19 cellular contexts compared by ENCODE assay signal in the genomic region with DNA sequence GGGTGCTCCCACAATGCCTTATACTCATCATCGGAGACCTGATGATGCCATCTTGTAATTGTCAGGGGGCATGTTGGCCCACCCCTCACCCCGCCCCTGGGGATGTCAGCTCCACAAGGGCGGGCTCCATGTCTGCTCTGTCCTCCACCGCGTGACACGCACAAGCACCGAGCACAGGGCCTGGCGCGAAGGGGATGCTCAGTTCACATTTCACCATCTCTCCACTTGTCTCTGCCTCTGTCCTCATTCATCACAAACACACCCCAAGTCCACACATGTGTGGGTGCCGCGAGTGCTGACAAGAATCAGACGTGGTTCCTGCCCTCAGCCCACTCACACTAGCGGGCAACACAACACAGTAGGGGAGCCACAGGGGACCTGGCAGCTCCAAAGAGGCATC.
DNase-seq lines count a peak whose midpoint lies in the region; ATAC-seq, FAIRE-seq and TF ChIP-seq lines count a peak whose summit lies in the region.
"Had no signal": no experiment of that assay in that cellular context is flagged by ENCODE, and none has a peak within 500 bp of the region (broad histone marks: within the 10 kb centered on the region; RNA-seq: fewer than 3 reads in every experiment).

No MANE protein-coding gene starts in this region.

- H3K27ac ChIP-seq in HEK293 (ENCODE audit: extremely low read depth, low read depth, low read length) (no peak overlapping the region), kidney (ENCODE audit: low read depth in 2 of 2, low read length in 2 of 2) (no peak overlapping the region), spleen (no peak overlapping the region)
- H3K27ac ChIP-seq: C4-2B, PC-9, SJSA1 had no signal

- no peak for ATAC-seq in activated naive CD8-positive, alpha-beta T cell treated with anti-CD3 and anti-CD28 coated beads, Interleukin-2, amount 10 ng/mL, durations not matched to agents 7 days and 5 days (ENCODE audit: low read depth)
- no peak for ATAC-seq in GM19023 (IDR thresholded peaks at IDR 0.05; ENCODE audit: unreplicated experiment)

- POLR2A ChIA-PET in activated naive CD8-positive, alpha-beta T cell treated with anti-CD3 and anti-CD28 coated beads, Interleukin-2, amount 10 ng/mL, durations not matched to agents 7 days and 5 days (lab: Charles Lee) = no interaction called here
- POLR2A ChIA-PET in HEK293 (lab: Yijun Ruan, JAX) = no interaction called here

- peaks cover 0 to 6% (median 0%) of the 10 kb centered on the region in 7 donors for H3K27me3 ChIP-seq in spleen (replicated peaks in 1 of 7)
- H3K27me3 ChIP-seq: SJSA1 had no signal

- H3K9me3 ChIP-seq in HEK293 (ENCODE audit: control insufficient read depth, insufficient read depth, low read depth, low read length) (no peaks in the 10 kb centered on the region), kidney (ENCODE audit: control insufficient read depth in 1 of 2, low read length in 2 of 2) (no peaks in the 10 kb centered on the region), spleen (no peaks in the 10 kb centered on the region)
- H3K9me3 ChIP-seq: SJSA1 had no signal

- intact Hi-C loops in kidney (cut with DNase I) (no loop called here), spleen (cut with DNase I; ENCODE audit: low total_unique reads) (no loop called here)

- H3K4me1 Mint-ChIP-seq in activated naive CD8-positive, alpha-beta T cell treated with anti-CD3 and anti-CD28 coated beads, Interleukin-2, amount 10 ng/mL, durations not matched to agents 7 days and 5 days = peaks cover 3% of the 10 kb centered on the region
- H3K4me1 Mint-ChIP-seq in activated naive CD8-positive, alpha-beta T cell treated with anti-CD3 and anti-CD28 coated beads for 36 hours = no peaks in the 10 kb centered on the region

- no peak for DNase-seq in activated naive CD8-positive, alpha-beta T cell treated with anti-CD3 and anti-CD28 coated beads, Interleukin-2, amount 10 ng/mL, durations not matched to agents 7 days and 5 days
- no peak for DNase-seq in activated naive CD8-positive, alpha-beta T cell treated with anti-CD3 and anti-CD28 coated beads for 36 hours
- DNase-seq in kidney (peak; percentile 31), spleen (peak; percentile 51), foreskin fibroblast (no peak), SIG-M5 treated with dmso at 0.1 percent for 504 hours (lab: John Stamatoyannopoulos, UW; ENCODE audit: unreplicated experiment) (no peak)
- DNase-seq: COR-L47, DMS153, EL, KG1, NCI-H1436 treated with DMSO at 0.1 percent for 48 hours, NCI-H2029 treated with DMSO at 0.1 percent for 48 hours, NCI-H510A treated with DMSO at 0.1 percent for 48 hours, NCI-H82, PC-9 had no signal

- H3K9me3 Mint-ChIP-seq in activated naive CD8-positive, alpha-beta T cell treated with anti-CD3 and anti-CD28 coated beads, Interleukin-2, amount 10 ng/mL, durations not matched to agents 7 days and 5 days = no peaks in the 10 kb centered on the region
- H3K9me3 Mint-ChIP-seq in activated naive CD8-positive, alpha-beta T cell treated with anti-CD3 and anti-CD28 coated beads for 36 hours = no peaks in the 10 kb centered on the region

- no peaks in the 10 kb centered on the region for H3K36me3 Mint-ChIP-seq in activated naive CD8-positive, alpha-beta T cell treated with anti-CD3 and anti-CD28 coated beads, Interleukin-2, amount 10 ng/mL, durations not matched to agents 7 days and 5 days
- H3K36me3 Mint-ChIP-seq in activated naive CD8-positive, alpha-beta T cell treated with anti-CD3 and anti-CD28 coated beads for 36 hours = no peaks in the 10 kb centered on the region

- peak overlapping the region; percentile 28 for H3K27ac Mint-ChIP-seq in activated naive CD8-positive, alpha-beta T cell treated with anti-CD3 and anti-CD28 coated beads, Interleukin-2, amount 10 ng/mL, durations not matched to agents 7 days and 5 days
- no peak overlapping the region for H3K27ac Mint-ChIP-seq in activated naive CD8-positive, alpha-beta T cell treated with anti-CD3 and anti-CD28 coated beads for 36 hours

- CTCF ChIA-PET in HEK293 (lab: Yijun Ruan, JAX) = no interaction called here

- H3K9ac ChIP-seq in kidney (ENCODE audit: low read length in 2 of 2) = no peak overlapping the region

- H3K4me1 ChIP-seq in HEK293 (ENCODE audit: control insufficient read depth, insufficient read depth, low read length) = no peaks in the 10 kb centered on the region
- H3K4me1 ChIP-seq in kidney (ENCODE audit: control insufficient read depth in 1 of 2, insufficient read depth in 1 of 2, low read depth in 1 of 2, low read length in 2 of 2) = no peaks in the 10 kb centered on the region
- H3K4me1 ChIP-seq in spleen = peaks cover 0 to 16% (median 0%) of the 10 kb centered on the region in 6 donors
- H3K4me1 ChIP-seq: SJSA1 had no signal

- TF ChIP-seq CTCF in HEK293 (tag by site-specific recombination; IDR thresholded peaks at IDR 0.05) (no peak), kidney (IDR thresholded peaks at IDR 0.05; ENCODE audit: borderline replicate concordance, extremely low read depth, insufficient read depth) (no peak), spleen (IDR thresholded peaks at IDR 0.05 in 8 of 11, conservative IDR thresholded peaks at IDR 0.05 in 3 of 11) (no peak), foreskin fibroblast (IDR thresholded peaks at IDR 0.05; ENCODE audit: low read depth, low read length) (no peak)

- no peak for TF ChIP-seq POLR2A in spleen (IDR thresholded peaks at IDR 0.05)

- FAIRE-seq in kidney (lab: Jason Lieb, UNC) = no peak

- H3K36me3 ChIP-seq in HEK293 (ENCODE audit: control insufficient read depth in 2 of 2, insufficient read depth in 1 of 2, low read length in 2 of 2) (no peaks in the 10 kb centered on the region), kidney (ENCODE audit: control insufficient read depth in 1 of 2, insufficient read depth in 2 of 2, low read length in 2 of 2) (no peaks in the 10 kb centered on the region), spleen (no peaks in the 10 kb centered on the region)
- H3K36me3 ChIP-seq: SJSA1 had no signal

- H3K27me3 Mint-ChIP-seq in activated naive CD8-positive, alpha-beta T cell treated with anti-CD3 and anti-CD28 coated beads, Interleukin-2, amount 10 ng/mL, durations not matched to agents 7 days and 5 days = no peaks in the 10 kb centered on the region
- H3K27me3 Mint-ChIP-seq in activated naive CD8-positive, alpha-beta T cell treated with anti-CD3 and anti-CD28 coated beads for 36 hours = peaks cover 3% of the 10 kb centered on the region

- WGBS in spleen, 5 donors = 87 to 91% (median 90%) methylated on average over 13 of the region's 13 CpGs

- H3K4me3 ChIP-seq in HEK293 (ENCODE audit: low read depth, low read length) (no peak overlapping the region), kidney (ENCODE audit: low read length in 2 of 2) (no peak overlapping the region), spleen (no peak overlapping the region), foreskin fibroblast (ENCODE audit: low read depth in 1 of 2, low read length in 2 of 2) (no peak overlapping the region)
- H3K4me3 ChIP-seq: PC-9, SJSA1 had no signal

- H3K4me3 Mint-ChIP-seq in activated naive CD8-positive, alpha-beta T cell treated with anti-CD3 and anti-CD28 coated beads, Interleukin-2, amount 10 ng/mL, durations not matched to agents 7 days and 5 days = no peak overlapping the region
- H3K4me3 Mint-ChIP-seq in activated naive CD8-positive, alpha-beta T cell treated with anti-CD3 and anti-CD28 coated beads for 36 hours = no peak overlapping the region

TF ChIP-seq in HEK293, 187 proteins besides CTCF, POLR2A, EP300 and RAD21:
- TF ChIP-seq EGR2 (tag by site-specific recombination; IDR thresholded peaks at IDR 0.05; ENCODE audit: low read depth) (peak; percentile 63), ZFP3 (tag by site-specific recombination; IDR thresholded peaks at IDR 0.05; ENCODE audit: low read depth) (no peak)

Comparison
In these comparisons a context has a peak if more than half of its experiments do, and no peak if none do; other contexts are left out.
1. DNase-seq: peak in kidney (single experiment) and spleen (single experiment); none in activated naive CD8-positive, alpha-beta T cell treated with anti-CD3 and anti-CD28 coated beads, Interleukin-2, amount 10 ng/mL, durations not matched to agents 7 days and 5 days (single experiment), activated naive CD8-positive, alpha-beta T cell treated with anti-CD3 and anti-CD28 coated beads for 36 hours (single experiment), foreskin fibroblast (0 of 2) and SIG-M5 treated with dmso at 0.1 percent for 504 hours (single experiment).